ENCODE assay signal across 25 cellular contexts in the genomic region with DNA sequence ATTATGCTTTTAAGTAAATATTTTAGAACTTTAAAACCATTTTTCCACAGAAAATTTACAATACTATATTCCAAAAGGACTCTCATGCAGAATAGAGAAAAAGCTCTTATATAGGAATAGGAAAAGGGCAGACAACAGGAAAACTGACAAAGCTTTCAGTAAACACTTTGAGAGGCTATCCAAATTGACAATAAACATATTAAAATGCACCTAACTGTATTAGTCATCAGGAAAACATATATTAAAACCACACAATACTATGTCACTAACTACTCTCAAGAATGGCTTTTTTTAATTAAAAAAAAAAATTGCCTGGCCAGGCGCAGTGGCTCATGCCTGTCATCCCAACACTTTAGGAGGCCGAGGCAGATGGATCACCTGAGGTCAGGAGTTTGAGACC.
"Had no signal": no experiment of that assay in that cellular context is flagged by ENCODE, and none has a peak within 500 bp of the region (broad histone marks: within the 10 kb centered on the region; RNA-seq: fewer than 3 reads in every experiment).

No MANE protein-coding gene starts in this region.

- H3K27me3 Mint-ChIP-seq: dendritic cell treated with granulocyte-macrophage colony-stimulating factor and Interleukin-4, amounts not matched to agents 40 ng/mL and 50 ng/mL, for 4 days had no signal

- DNase-seq: colonic mucosa; cortex of kidney; dermis blood vessel endothelial cell; dorsolateral prefrontal cortex; effector CD4-positive, alpha-beta T cell; effector CD8-positive, alpha-beta T cell; effector memory CD4-positive, alpha-beta T cell; effector memory CD8-positive, alpha-beta T cell; endodermal cell; erythroblast; esophagus squamous epithelium; foreskin keratinocyte; foreskin melanocyte; gastrocnemius medialis; glutamatergic neuron; head of caudate nucleus; heart left ventricle; heart right ventricle; hippocampal formation had no signal

- H3K4me1 Mint-ChIP-seq: endodermal cell had no signal

- H3K79me2 ChIP-seq: hepatocyte had no signal

- ATAC-seq: effector memory CD8-positive, alpha-beta T cell; esophagus mucosa; foreskin keratinocyte; gastrocnemius medialis; heart left ventricle; heart right ventricle had no signal

- H3K4me2 ChIP-seq: hepatocyte had no signal

- H3K36me3 ChIP-seq: colonic mucosa, esophagus muscularis mucosa, esophagus squamous epithelium, gastrocnemius medialis, heart left ventricle, heart right ventricle had no signal

- H3K9me3 Mint-ChIP-seq: effector memory CD8-positive, alpha-beta T cell had no signal

- H3K27ac Mint-ChIP-seq: dendritic cell treated with granulocyte-macrophage colony-stimulating factor and Interleukin-4, amounts not matched to agents 40 ng/mL and 50 ng/mL, for 4 days; effector memory CD8-positive, alpha-beta T cell; endodermal cell had no signal

- H3K27ac ChIP-seq: colonic mucosa, coronary artery, dorsolateral prefrontal cortex, epithelial cell of prostate, esophagus muscularis mucosa, esophagus squamous epithelium, foreskin keratinocyte, gastrocnemius medialis, heart left ventricle, heart right ventricle, hepatocyte had no signal

- H3K4me3 Mint-ChIP-seq: dendritic cell treated with granulocyte-macrophage colony-stimulating factor and Interleukin-4, amounts not matched to agents 40 ng/mL and 50 ng/mL, for 4 days; effector memory CD8-positive, alpha-beta T cell; endodermal cell had no signal

- H3K4me1 ChIP-seq: colonic mucosa, esophagus muscularis mucosa, esophagus squamous epithelium, foreskin keratinocyte, heart left ventricle, heart right ventricle had no signal

- H3K9me3 ChIP-seq: colonic mucosa, esophagus muscularis mucosa, esophagus squamous epithelium, gastrocnemius medialis had no signal

- H3K27me3 ChIP-seq: colonic mucosa, dorsolateral prefrontal cortex, esophagus muscularis mucosa, esophagus squamous epithelium, foreskin keratinocyte, gastrocnemius medialis, heart left ventricle, heart right ventricle, hepatocyte had no signal

- H3K4me3 ChIP-seq: colonic mucosa, coronary artery, dorsolateral prefrontal cortex, esophagus muscularis mucosa, esophagus squamous epithelium, gastrocnemius medialis, heart left ventricle, heart right ventricle, hepatocyte had no signal

- H2AFZ ChIP-seq: hepatocyte had no signal
